In the genomic region with DNA sequence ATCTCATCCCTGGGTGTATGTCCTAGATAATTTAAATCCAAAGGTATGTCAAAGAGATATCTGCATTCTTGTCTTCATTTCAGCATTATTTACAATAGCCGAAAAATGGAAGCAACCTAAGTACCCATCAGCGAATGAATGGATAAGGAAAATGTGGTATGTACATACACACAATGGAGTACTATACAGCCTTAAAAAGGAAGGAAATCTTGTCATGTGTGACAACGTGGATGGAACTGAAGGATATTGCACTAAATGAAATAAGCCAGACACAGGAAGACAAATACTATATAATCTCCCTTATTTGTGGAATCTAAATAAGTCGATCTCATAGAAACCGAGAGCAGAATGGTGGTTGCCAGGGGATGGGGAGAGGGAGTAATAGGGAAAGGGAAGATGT, we compare ENCODE assay signal across 8 cellular contexts.
"Had no signal": no experiment of that assay in that cellular context is flagged by ENCODE, and none has a peak within 500 bp of the region (broad histone marks: within the 10 kb centered on the region; RNA-seq: fewer than 3 reads in every experiment).

No MANE protein-coding gene starts in this region.

- H2AFZ ChIP-seq: GM23248 had no signal

- FAIRE-seq: HTR-8/SVneo had no signal

- DNase-seq: GM23248, GOT3, H7, IMR-90, KBM-7 had no signal

- H3K9ac ChIP-seq: GM23248, KMS-11 had no signal

- H3K4me3 ChIP-seq: GM23248, HAP-1 had no signal

- H3K4me2 ChIP-seq: KMS-11 had no signal

- H3K9me3 ChIP-seq: HAP-1 had no signal

- H3K27ac ChIP-seq: GM23248, KMS-11 had no signal

- H3K36me3 ChIP-seq: HAP-1 had no signal
